Comparison of ENCODE assay signal across 10 cellular contexts in genomic region chr3:136659253-136659652, GRCh38.
DNase-seq lines count a peak whose midpoint lies in the region; ATAC-seq and TF ChIP-seq lines count a peak whose summit lies in the region.
"Had no signal": no experiment of that assay in that cellular context is flagged by ENCODE, and none has a peak within 500 bp of the region (broad histone marks: within the 10 kb centered on the region; RNA-seq: fewer than 3 reads in every experiment).

No MANE protein-coding gene starts in this region.

- ATAC-seq in SK-N-SH treated with all-trans-retinoic acid at 6 μM for 48 hours (peak; percentile 84), HG03039 (IDR thresholded peaks at IDR 0.05; ENCODE audit: unreplicated experiment) (no peak), HG02798 (IDR thresholded peaks at IDR 0.05; ENCODE audit: poor library complexity, unreplicated experiment) (no peak)

- DNase-seq in NCI-H2029 (lab: John Stamatoyannopoulos, UW), result peak; percentile 15
- no peak for DNase-seq in NCI-H2029 treated with DMSO at 0.1 percent for 48 hours (lab: John Stamatoyannopoulos, UW)
- peak in 41 of 42 donors; percentile 41 to 91 (median 75) for DNase-seq in head of caudate nucleus
- peak; percentile 54 for DNase-seq in stromal cell of bone marrow (ENCODE audit: low read depth)
- DNase-seq in activated CD8-positive, alpha-beta memory T cell treated with anti-CD3 and anti-CD28 coated beads, Interleukin-2, amount 50 U/mL, for 48 hours, result no peak
- DNase-seq: 8988T; activated CD4-positive, alpha-beta T cell treated with anti-CD3 and anti-CD28 coated beads, Interleukin-2, amount 10 ng/mL, durations not matched to agents 24 days and 14 days had no signal

- intact Hi-C loops in head of caudate nucleus (cut with DNase I), result no loop called here

TF ChIP-seq in SK-N-SH treated with all-trans-retinoic acid at 6 μM for 48 hours, 23 proteins besides CTCF, POLR2A, EP300 and RAD21:
- no peak for TF ChIP-seq ZC3H10 (CRISPR knock-in tag; IDR thresholded peaks at IDR 0.05)

Comparison
In these comparisons a context has a peak if more than half of its experiments do, and no peak if none do; other contexts are left out.
1. DNase-seq: peak in NCI-H2029 (single experiment), head of caudate nucleus (41 of 42) and stromal cell of bone marrow (single experiment); none in NCI-H2029 treated with DMSO at 0.1 percent for 48 hours (single experiment) and activated CD8-positive, alpha-beta memory T cell treated with anti-CD3 and anti-CD28 coated beads, Interleukin-2, amount 50 U/mL, for 48 hours (single experiment).